Comparison of ENCODE assay signal across 12 cellular contexts in the genomic region with DNA sequence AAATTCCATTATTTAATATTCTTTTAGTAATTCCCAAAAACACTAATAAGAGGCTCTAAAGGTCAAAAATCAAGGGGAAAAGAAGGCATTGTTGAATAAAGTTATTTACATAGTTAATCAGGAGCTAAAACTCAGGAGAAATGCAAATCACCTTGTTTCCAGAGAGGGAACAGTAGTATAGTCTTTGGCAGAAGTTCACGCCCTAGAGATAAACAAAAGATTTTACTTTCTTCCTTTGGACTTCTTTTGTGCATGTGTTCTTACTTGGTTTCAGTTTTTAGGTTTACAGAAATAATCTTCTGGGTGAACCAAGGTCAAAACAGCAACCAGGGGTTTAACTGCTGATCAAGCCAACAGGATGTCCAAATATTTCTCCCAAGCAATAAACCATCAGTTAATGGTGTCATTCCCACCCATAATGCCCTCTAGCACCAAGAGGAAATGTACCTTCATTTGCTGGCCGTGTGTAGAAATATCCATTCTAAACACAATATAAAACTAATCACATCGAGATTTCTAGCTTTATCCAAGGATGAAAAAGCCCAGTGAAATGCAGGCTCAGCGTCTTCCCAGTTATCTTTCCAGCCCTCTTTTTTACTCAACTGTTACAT.
DNase-seq lines count a peak whose midpoint lies in the region; ATAC-seq and TF ChIP-seq lines count a peak whose summit lies in the region.
"Had no signal": no experiment of that assay in that cellular context is flagged by ENCODE, and none has a peak within 500 bp of the region (broad histone marks: within the 10 kb centered on the region; RNA-seq: fewer than 3 reads in every experiment).

No MANE protein-coding gene starts in this region.

- TF ChIP-seq CTCF in mucosa of descending colon (IDR thresholded peaks at IDR 0.05): no peak

- intact Hi-C loops in mucosa of descending colon (cut with DNase I, micrococcal nuclease): no loop called here
- intact Hi-C loops in Right ventricle myocardium inferior (cut with DNase I): no loop called here

- H3K4me3 ChIP-seq in mucosa of descending colon: no peak overlapping the region
- H3K4me3 ChIP-seq: HAP-1 had no signal

- no peaks in the 10 kb centered on the region for H3K36me3 ChIP-seq in mucosa of descending colon (ENCODE audit: low read depth)
- H3K36me3 ChIP-seq: HAP-1 had no signal

- DNase-seq in M059J (ENCODE audit: low read depth): peak; percentile 27
- peak; percentile 29 for DNase-seq in RPMI7951 (ENCODE audit: low read depth)
- no peak for DNase-seq in mucosa of descending colon
- no peak for DNase-seq in Right ventricle myocardium inferior (ENCODE audit: missing footprints)
- DNase-seq in inferior parietal cortex (ENCODE audit: extremely low spot score): no peak
- DNase-seq: CD8-positive, alpha-beta T cell; COR-L47; GF-D8; GOT3 had no signal

- peaks cover 10% of the 10 kb centered on the region for H3K4me1 ChIP-seq in mucosa of descending colon (ENCODE audit: low read depth)
- H3K4me1 ChIP-seq: HAP-1 had no signal

- ATAC-seq in mucosa of descending colon (peak; percentile 69), Right ventricle myocardium inferior (no peak), GM18520 (IDR thresholded peaks at IDR 0.05; ENCODE audit: unreplicated experiment) (no peak), GM21526 (IDR thresholded peaks at IDR 0.05; ENCODE audit: low FRiP score, unreplicated experiment) (no peak)
- ATAC-seq: CD8-positive, alpha-beta T cell had no signal

- H3K9me3 ChIP-seq in mucosa of descending colon: peaks cover 2% of the 10 kb centered on the region

Comparison
In these comparisons a context has a peak if more than half of its experiments do, and no peak if none do; other contexts are left out.
1. DNase-seq: peak in M059J (single experiment) and RPMI7951 (single experiment); none in mucosa of descending colon (0 of 3), Right ventricle myocardium inferior (single experiment) and inferior parietal cortex (single experiment).